Comparison of ENCODE assay signal across 8 cellular contexts in genomic region chr9:112339886-112340285, GRCh38.
"Had no signal": no experiment of that assay in that cellular context is flagged by ENCODE, and none has a peak within 500 bp of the region (broad histone marks: within the 10 kb centered on the region; RNA-seq: fewer than 3 reads in every experiment).

No MANE protein-coding gene starts in this region.

- FAIRE-seq: HepG2, HTR-8/SVneo, K562 had no signal

- H3K4me2 ChIP-seq: KMS-11 had no signal

- H3K27ac ChIP-seq: HL-60, KMS-11 had no signal

- H3K4me3 ChIP-seq: K562 had no signal

- ATAC-seq: HepG2 had no signal

- DNase-seq: IMR-90, KBM-7, KG1 had no signal
